Comparison of ENCODE assay signal across 20 cellular contexts in genomic region chr21:14613496-14613895, GRCh38.
DNase-seq lines count a peak whose midpoint lies in the region; ATAC-seq, FAIRE-seq and TF ChIP-seq lines count a peak whose summit lies in the region.
"Had no signal": no experiment of that assay in that cellular context is flagged by ENCODE, and none has a peak within 500 bp of the region (broad histone marks: within the 10 kb centered on the region; RNA-seq: fewer than 3 reads in every experiment).

No MANE protein-coding gene starts in this region.

- no peak overlapping the region for H2BK120ac ChIP-seq in H1 (replicated peaks; ENCODE audit: low read depth, low read length)

- H3K23me2 ChIP-seq in H1 (ENCODE audit: low read depth, low read length): no peaks in the 10 kb centered on the region

- TF ChIP-seq EP300 in H1 (IDR thresholded peaks at IDR 0.05; ENCODE audit: borderline replicate concordance in 1 of 2, low read depth in 2 of 2, low read length in 2 of 2): no peak

- no peak overlapping the region for H2BK5ac ChIP-seq in H1 (ENCODE audit: low read depth, low read length)

- H3K79me2 ChIP-seq in H1 (ENCODE audit: control insufficient read depth in 1 of 2, insufficient read depth in 2 of 2, low read length in 2 of 2): no peaks in the 10 kb centered on the region

- WGBS in H1 (ENCODE audit: extremely low coverage in 1 of 2, insufficient coverage in 1 of 2, insufficient read length in 1 of 2, insufficient replicate concordance in 2 of 2, low coverage in 1 of 2, low lambda C conversion rate in 2 of 2, missing lambda C conversion rate in 1 of 2), 2 experiments: 9% methylated on average over 1 of the region's 1 CpG; no CpG with 5 or more reads in 1 of the 2 experiments

- H3K4me1 ChIP-seq in HUES48 (ENCODE audit: control insufficient read depth, insufficient read depth, low read length) (peaks cover 62% of the 10 kb centered on the region), H1 (replicated peaks in 1 of 4; ENCODE audit: control insufficient read depth in 3 of 4, insufficient read depth in 4 of 4, low read length in 3 of 4) (peaks cover 2 to 33% (median 12%) of the 10 kb centered on the region in 4 experiments)
- H3K4me1 ChIP-seq: A549, Caco-2 had no signal

- H3K27ac ChIP-seq in HUES48 (ENCODE audit: low read depth, low read length) (peak overlapping the region; percentile 41), H1 (ENCODE audit: low read depth, low read length) (no peak overlapping the region)
- H3K27ac ChIP-seq: A549, BLaER1 had no signal

- H3K9me3 ChIP-seq in HUES48 (ENCODE audit: control insufficient read depth, insufficient read depth, low read length) (peaks cover 8% of the 10 kb centered on the region), H1 (ENCODE audit: insufficient read depth in 2 of 2, low read depth in 1 of 2, low read length in 1 of 2) (peaks cover 0 to 3% of the 10 kb centered on the region in 2 experiments; a peak in 1 of 4 replicates)
- H3K9me3 ChIP-seq: A549, BLaER1, Caco-2 had no signal

- no peak overlapping the region for H2BK12ac ChIP-seq in H1 (ENCODE audit: low read depth, low read length)

- no peak overlapping the region for H2AK5ac ChIP-seq in H1 (ENCODE audit: low read depth, low read length)

- no peak for DNase-seq in H1 (ENCODE audit: low read depth in 1 of 2, low spot score in 2 of 2)
- DNase-seq in iris pigment epithelial cell (ENCODE audit: low read depth): peak; percentile 10
- no peak for DNase-seq in activated naive CD4-positive, alpha-beta T cell treated with Interleukin-2 at 50 U/mL for 16 hours
- DNase-seq in NCI-H1092 treated with DMSO at 0.1 percent for 48 hours (lab: John Stamatoyannopoulos, UW): no peak
- DNase-seq in NK-92 (lab: John Stamatoyannopoulos, UW; ENCODE audit: unreplicated experiment): no peak
- DNase-seq: Caco-2; CD8-positive, alpha-beta memory T cell; DND-41; GF-D8; GOT3; HCEC 1CT; HFFc6; IMR-90; KBM-7 had no signal

- H3K56ac ChIP-seq in H1 (replicated peaks; ENCODE audit: insufficient read length, low read depth, low read length): no peak overlapping the region

- TF ChIP-seq POLR2A in H1 (IDR thresholded peaks at IDR 0.05; ENCODE audit: control extremely low read depth in 1 of 2, low read depth in 2 of 2, low read length in 2 of 2): no peak

- no peaks in the 10 kb centered on the region for H4K20me1 ChIP-seq in H1 (replicated peaks in 1 of 2; ENCODE audit: control insufficient read depth in 1 of 2, insufficient read depth in 2 of 2, low read length in 2 of 2)
- H4K20me1 ChIP-seq: BLaER1 had no signal

- H3K23ac ChIP-seq in H1 (ENCODE audit: insufficient read length): no peak overlapping the region

- H3K14ac ChIP-seq in H1 (ENCODE audit: insufficient read length): no peak overlapping the region

- no peaks in the 10 kb centered on the region for H3K79me1 ChIP-seq in H1 (ENCODE audit: low read depth, low read length)

- no peak overlapping the region for H4K8ac ChIP-seq in H1 (ENCODE audit: extremely low read depth, insufficient read depth, low read length)

- H3K27me3 ChIP-seq in HUES48 (ENCODE audit: control insufficient read depth, insufficient read depth, low read length) (no peaks in the 10 kb centered on the region), H1 (replicated peaks in 1 of 4; ENCODE audit: control insufficient read depth in 3 of 4, extremely low read depth in 1 of 4, insufficient read depth in 3 of 4, low read length in 3 of 4) (no peaks in the 10 kb centered on the region)
- H3K27me3 ChIP-seq: BLaER1 had no signal

- CTCF ChIA-PET in H1 (lab: Charles Lee; ENCODE audit: partially characterized antibody): no interaction called here

- TF ChIP-seq RAD21 in H1 (IDR thresholded peaks at IDR 0.05 in 1 of 2, conservative IDR thresholded peaks at IDR 0.05 in 1 of 2; ENCODE audit: low read depth in 2 of 2, low read length in 2 of 2): no peak

- no peak overlapping the region for H2AFZ ChIP-seq in H1 (ENCODE audit: low read length)

- H4K5ac ChIP-seq in H1 (ENCODE audit: insufficient read length, low read depth, low read length): peak overlapping the region; percentile 82

- no peak overlapping the region for H3K4ac ChIP-seq in H1 (replicated peaks; ENCODE audit: insufficient read length, low read depth, low read length)

- TF ChIP-seq CTCF in H1 (IDR thresholded peaks at IDR 0.05; ENCODE audit: control extremely low read depth in 1 of 3, insufficient read depth in 1 of 3, low read depth in 1 of 3, low read length in 3 of 3): no peak

- no peak for FAIRE-seq in H1 (lab: Jason Lieb, UNC)
- FAIRE-seq: A549, GM18507, HTR-8/SVneo had no signal

- no peak overlapping the region for H2BK20ac ChIP-seq in H1 (ENCODE audit: low read length)

- H3K9ac ChIP-seq in HUES48 (ENCODE audit: low read depth, low read length): no peak overlapping the region
- no peak overlapping the region for H3K9ac ChIP-seq in H1 (replicated peaks in 1 of 4; ENCODE audit: extremely low read depth in 1 of 4, low read depth in 3 of 4, low read length in 3 of 4)
- H3K9ac ChIP-seq: BLaER1 had no signal

- H3K4me3 ChIP-seq in HUES48 (ENCODE audit: low read depth, low read length) (no peak overlapping the region; the same call in 1 of the 2 replicates), H1 (ENCODE audit: extremely low read depth in 1 of 4, insufficient read depth in 2 of 4, low read depth in 3 of 4, low read length in 4 of 4) (peak overlapping the region in 1 of 4 experiments; percentile 3; a peak in 1 of 8 replicates)
- H3K4me3 ChIP-seq: A549, BLaER1 had no signal

- H3K36me3 ChIP-seq in HUES48 (ENCODE audit: control insufficient read depth, insufficient read depth, low read length) (no peaks in the 10 kb centered on the region), H1 (ENCODE audit: control insufficient read depth in 2 of 4, insufficient read depth in 4 of 4, low read length in 3 of 4) (peaks cover 0 to 8% (median 0%) of the 10 kb centered on the region in 4 experiments; a peak in 1 of 8 replicates)
- H3K36me3 ChIP-seq: BLaER1 had no signal

- no peak overlapping the region for H4K91ac ChIP-seq in H1 (replicated peaks; ENCODE audit: insufficient read length, low read length)

- H3K4me2 ChIP-seq in H1 (ENCODE audit: insufficient read depth in 1 of 2, low read depth in 2 of 2, low read length in 2 of 2): no peak overlapping the region; a peak in 1 of 4 replicates
- H3K4me2 ChIP-seq: A549, BLaER1 had no signal

- POLR2A ChIA-PET in H1 (lab: Charles Lee; ENCODE audit: partially characterized antibody): no interaction called here

- H3K18ac ChIP-seq in H1 (ENCODE audit: extremely low read depth, low read length): no peak overlapping the region

- no peak overlapping the region for H2BK15ac ChIP-seq in H1 (ENCODE audit: low read length)

- ATAC-seq in GM19397 (IDR thresholded peaks at IDR 0.05; ENCODE audit: unreplicated experiment): no peak
- ATAC-seq: A549 had no signal

TF ChIP-seq in H1, 55 proteins besides CTCF, POLR2A, EP300 and RAD21:
- no peak for TF ChIP-seq TBP (IDR thresholded peaks at IDR 0.05; ENCODE audit: low read depth, low read length)
- no peak for TF ChIP-seq JUND (IDR thresholded peaks at IDR 0.05; ENCODE audit: low read length)
- TF ChIP-seq EZH2 (IDR thresholded peaks at IDR 0.05; ENCODE audit: low read depth, low read length, severe bottlenecking): no peak
- no peak for TF ChIP-seq RFX5 (IDR thresholded peaks at IDR 0.05; ENCODE audit: borderline replicate concordance, low read depth, low read length)
- TF ChIP-seq, protein P1, sequence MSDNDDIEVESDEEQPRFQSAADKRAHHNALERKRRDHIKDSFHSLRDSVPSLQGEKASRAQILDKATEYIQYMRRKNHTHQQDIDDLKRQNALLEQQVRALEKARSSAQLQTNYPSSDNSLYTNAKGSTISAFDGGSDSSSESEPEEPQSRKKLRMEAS (IDR thresholded peaks at IDR 0.05): no peak
- no peak for TF ChIP-seq FOSL1 (IDR thresholded peaks at IDR 0.05; ENCODE audit: insufficient read depth, low read depth, low read length)
- no peak for TF ChIP-seq PHF8 (conservative IDR thresholded peaks at IDR 0.05; ENCODE audit: low read depth, low read length)
- TF ChIP-seq, protein P2, sequence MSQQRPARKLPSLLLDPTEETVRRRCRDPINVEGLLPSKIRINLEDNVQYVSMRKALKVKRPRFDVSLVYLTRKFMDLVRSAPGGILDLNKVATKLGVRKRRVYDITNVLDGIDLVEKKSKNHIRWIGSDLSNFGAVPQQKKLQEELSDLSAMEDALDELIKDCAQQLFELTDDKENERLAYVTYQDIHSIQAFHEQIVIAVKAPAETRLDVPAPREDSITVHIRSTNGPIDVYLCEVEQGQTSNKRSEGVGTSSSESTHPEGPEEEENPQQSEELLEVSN (IDR thresholded peaks at IDR 0.05): no peak
- TF ChIP-seq MAFK (IDR thresholded peaks at IDR 0.05; ENCODE audit: low read depth, low read length): no peak
